ENCODE assay signal across 20 cellular contexts in genomic region chr10:132257907-132258306, GRCh38.
"Had no signal": no experiment of that assay in that cellular context is flagged by ENCODE, and none has a peak within 500 bp of the region (broad histone marks: within the 10 kb centered on the region; RNA-seq: fewer than 3 reads in every experiment).

No MANE protein-coding gene starts in this region.

- H3K9me3 Mint-ChIP-seq: IgD-negative memory B cell had no signal

- H3K27ac ChIP-seq: HL-60, KMS-11, RWPE1 had no signal

- H3K4me2 ChIP-seq: KMS-11, SK-N-SH had no signal

- DNase-seq: Kasumi-1, MM.1S, NCI-H1092 treated with DMSO at 0.1 percent for 48 hours, NCI-H1436, NCI-H187, NCI-H2029, NCI-H2081 treated with DMSO at 0.1 percent for 48 hours, NCI-H2171, NCI-H446, NCI-H510A, NCI-H524 treated with DMSO at 0.1 percent for 48 hours, NCI-H774, SHP77 had no signal

- H3K36me3 Mint-ChIP-seq: IgD-negative memory B cell had no signal

- H3K4me3 Mint-ChIP-seq: IgD-negative memory B cell had no signal

- H3K9ac ChIP-seq: KMS-11, SK-N-SH had no signal

- H3K9me3 ChIP-seq: SK-N-SH had no signal

- H3K27ac Mint-ChIP-seq: IgD-negative memory B cell had no signal

- H3K4me3 ChIP-seq: K562 had no signal

- FAIRE-seq: HTR-8/SVneo, K562 had no signal
